14 cellular contexts compared by ENCODE assay signal in genomic region chr1:53619811-53620619, GRCh38.
DNase-seq lines count a peak whose midpoint lies in the region; ATAC-seq and TF ChIP-seq lines count a peak whose summit lies in the region.
"Had no signal": no experiment of that assay in that cellular context is flagged by ENCODE, and none has a peak within 500 bp of the region (broad histone marks: within the 10 kb centered on the region; RNA-seq: fewer than 3 reads in every experiment).

No MANE protein-coding gene starts in this region.

- no peak overlapping the region for H3K27ac ChIP-seq in coronary artery
- H3K27ac ChIP-seq: hepatocyte had no signal

- TF ChIP-seq CTCF in coronary artery (IDR thresholded peaks at IDR 0.05) (no peak), natural killer cell (IDR thresholded peaks at IDR 0.05) (no peak)

- H3K27ac Mint-ChIP-seq in natural killer cell: no peak overlapping the region

- H3K9me3 Mint-ChIP-seq in natural killer cell: no peaks in the 10 kb centered on the region
- H3K9me3 Mint-ChIP-seq: CD4-positive, CD25-positive, alpha-beta regulatory T cell had no signal

- DNase-seq in C1 segment of cervical spinal cord (lab: John Stamatoyannopoulos, UW) (peak in 9 of 14 donors; percentile 13 to 47 (median 28)), M059J (ENCODE audit: low read depth) (peak; percentile 34), coronary artery (ENCODE audit: low spot score) (peak; percentile 35), natural killer cell (peak; percentile 9), AML-193 (lab: John Stamatoyannopoulos, UW) (no peak), NCI-H2029 treated with DMSO at 0.1 percent for 48 hours (lab: John Stamatoyannopoulos, UW) (no peak), H4 (ENCODE audit: low spot score) (no peak)
- DNase-seq: CD4-positive, CD25-positive, alpha-beta regulatory T cell; cortex of kidney; NCI-H69; stimulated activated naive CD4-positive, alpha-beta T cell treated with Interleukin-2 at 50 U/mL for 16 hours; SW 1271 had no signal

- no peak overlapping the region for H3K4me3 Mint-ChIP-seq in natural killer cell
- H3K4me3 Mint-ChIP-seq: CD4-positive, CD25-positive, alpha-beta regulatory T cell had no signal

- no peak for ATAC-seq in natural killer cell
- ATAC-seq in GM18511 (IDR thresholded peaks at IDR 0.05; ENCODE audit: unreplicated experiment): no peak

- no peak overlapping the region for H3K4me3 ChIP-seq in coronary artery
- H3K4me3 ChIP-seq: hepatocyte had no signal

- H3K4me1 Mint-ChIP-seq in natural killer cell: no peaks in the 10 kb centered on the region
- H3K4me1 Mint-ChIP-seq: CD4-positive, CD25-positive, alpha-beta regulatory T cell had no signal

- intact Hi-C loops in natural killer cell (cut with micrococcal nuclease): no loop called here

- peaks cover 0 to 5% of the 10 kb centered on the region in 2 donors for H3K27me3 Mint-ChIP-seq in natural killer cell (ENCODE audit: low read depth in 2 of 2)

- H3K36me3 Mint-ChIP-seq in natural killer cell: no peaks in the 10 kb centered on the region
- H3K36me3 Mint-ChIP-seq: CD4-positive, CD25-positive, alpha-beta regulatory T cell had no signal

Comparison
In these comparisons a context has a peak if more than half of its experiments do, and no peak if none do; other contexts are left out.
1. DNase-seq: peak in C1 segment of cervical spinal cord (9 of 14), M059J (single experiment), coronary artery (single experiment) and natural killer cell (single experiment); none in AML-193 (0 of 2), NCI-H2029 treated with DMSO at 0.1 percent for 48 hours (single experiment) and H4 (single experiment).